Comparison of ENCODE assay signal across 23 cellular contexts in the genomic region with DNA sequence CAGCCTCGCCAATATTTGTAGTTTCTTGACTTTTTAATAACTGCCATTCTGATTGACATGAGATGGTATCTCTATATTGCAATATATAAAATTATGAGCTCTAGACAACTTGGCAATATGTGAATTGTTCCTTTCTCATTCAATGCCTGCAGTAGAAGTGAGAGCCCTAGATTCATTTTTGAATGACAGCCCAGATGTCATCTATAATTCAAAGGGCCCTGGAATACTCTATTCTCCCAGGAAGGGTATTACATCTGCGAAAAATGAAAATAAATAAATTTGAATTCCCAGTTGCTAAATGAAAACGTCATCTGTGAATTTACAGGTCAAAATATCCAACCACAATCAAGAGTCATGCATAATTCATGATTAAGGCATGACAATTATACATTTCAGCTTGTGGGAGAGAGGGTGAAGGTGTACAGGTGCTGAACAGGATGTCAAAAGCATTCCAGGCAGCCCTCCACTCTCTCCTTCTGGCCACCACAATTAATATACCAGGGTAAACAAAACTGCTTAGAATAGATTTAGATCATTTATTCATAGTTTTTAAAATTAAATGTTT.
"Had no signal": no experiment of that assay in that cellular context is flagged by ENCODE, and none has a peak within 500 bp of the region (broad histone marks: within the 10 kb centered on the region; RNA-seq: fewer than 3 reads in every experiment).

No MANE protein-coding gene starts in this region.

- DNase-seq: effector memory CD8-positive, alpha-beta T cell; heart left ventricle; hippocampal formation; left colon; left ventricle myocardium superior; mesendoderm; naive thymus-derived CD4-positive, alpha-beta T cell; nephron progenitor cell; ovary; sigmoid colon; stimulated activated CD4-positive, alpha-beta T cell treated with anti-CD3 and anti-CD28 coated beads, Interleukin-2, amount 100 ng/mL, for 24 hours; stimulated activated CD4-positive, alpha-beta T cell treated with anti-CD3 and anti-CD28 coated beads, Interleukin-4, amount 100 ng/mL, for 4 hours; stimulated activated naive B cell treated with anti-CD40 and anti-IgM and Interleukin-4, amounts not matched to agents 10 μg/mL and 1 μg/mL and 100 μg/mL, for 72 hours; stomach; substantia nigra; transverse colon had no signal

- H3K4me3 ChIP-seq: esophagus muscularis mucosa, heart left ventricle, lung, ovary, right atrium auricular region, sigmoid colon, skin epidermis, stomach, thoracic aorta, transverse colon had no signal

- FAIRE-seq: colon, frontal cortex had no signal
